ENCODE assay signal across 8 cellular contexts in the genomic region with DNA sequence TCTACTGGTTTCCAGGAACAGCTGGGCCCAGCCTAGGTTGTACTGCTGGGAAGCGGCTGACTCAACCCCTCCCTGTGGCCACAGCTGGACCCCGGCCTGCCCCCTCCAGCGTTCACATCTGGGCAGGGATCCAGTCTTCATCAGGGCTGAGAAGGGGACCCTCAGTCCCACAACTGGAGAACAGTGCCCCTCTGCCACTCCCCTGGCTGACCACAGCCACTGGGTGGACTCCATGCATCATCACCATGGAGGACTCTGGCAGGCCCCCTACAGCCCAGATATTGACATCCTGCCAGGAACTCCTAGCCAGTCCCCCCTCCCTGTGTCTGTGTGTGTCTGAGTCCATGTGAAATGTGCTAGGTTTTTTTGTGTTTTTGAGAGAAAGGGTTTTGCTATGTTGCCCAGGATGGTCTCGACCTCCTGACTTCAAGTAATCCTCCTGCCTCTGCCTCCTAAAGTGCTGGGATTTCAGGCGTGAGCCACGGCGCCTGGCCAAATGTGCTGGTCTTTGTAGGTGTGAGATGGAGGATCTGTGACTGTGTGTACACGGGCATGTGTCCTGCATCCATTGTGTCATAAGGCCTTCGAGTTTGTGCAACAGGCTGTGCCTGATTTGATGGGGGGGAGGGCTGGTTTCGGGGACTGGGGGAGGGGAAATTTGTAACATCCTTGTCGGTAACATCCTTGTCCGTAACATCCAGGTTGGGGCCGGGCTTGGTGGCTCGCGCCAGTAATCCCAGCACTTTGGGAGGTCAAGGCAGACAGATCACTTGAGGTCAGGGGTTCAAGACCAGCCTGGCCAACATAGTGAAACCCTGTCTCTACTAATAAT. TPM values are rescaled to one million over a fixed set of nuclear protein-coding genes. Genes with fewer than 3 reads are reported as not detected.
DNase-seq lines count a peak whose midpoint lies in the region; ATAC-seq and TF ChIP-seq lines count a peak whose summit lies in the region.

No MANE protein-coding gene starts in this region.

- H3K4me1 ChIP-seq in lung (ENCODE audit: control insufficient read depth in 2 of 2, insufficient read depth in 2 of 2, low read length in 2 of 2) (peaks cover 0 to 27% of the 10 kb centered on the region in 2 donors), transverse colon (peaks cover 25 to 63% (median 53%) of the 10 kb centered on the region in 4 donors)

- DNase-seq in activated T-cell treated with anti-CD3 and anti-CD28 coated beads, Interleukin-2, amount 50 U/mL, for 24 hours = no peak
- DNase-seq in activated T-cell treated with anti-CD3 and anti-CD28 coated beads, Interleukin-2, amount 50 U/mL, for 1 hour = no peak
- peak; percentile 68 for DNase-seq in OCI-M1 (lab: John Stamatoyannopoulos, UW)
- peak; percentile 76 for DNase-seq in cerebellar cortex (ENCODE audit: low spot score)
- DNase-seq in lung (ENCODE audit: low spot score) = no peak
- peak; percentile 46 for DNase-seq in transverse colon
- no peak for DNase-seq in DMS153 (lab: John Stamatoyannopoulos, UW)

- H3K36me3 Mint-ChIP-seq in activated T-cell treated with anti-CD3 and anti-CD28 coated beads, Interleukin-2, amount 50 U/mL, for 24 hours (ENCODE audit: low read depth) = no peaks in the 10 kb centered on the region

- H3K4me3 ChIP-seq in lung (no peak overlapping the region), transverse colon (peak overlapping the region in 1 of 4 donors; percentile 59)

- H3K4me3 Mint-ChIP-seq in activated T-cell treated with anti-CD3 and anti-CD28 coated beads, Interleukin-2, amount 50 U/mL, for 24 hours = peak overlapping the region; percentile 83

- H3K27me3 Mint-ChIP-seq in activated T-cell treated with anti-CD3 and anti-CD28 coated beads, Interleukin-2, amount 50 U/mL, for 24 hours = no peaks in the 10 kb centered on the region

- intact Hi-C loops in transverse colon (cut with DNase I; ENCODE audit: low total_unique reads) = no loop called here

- in situ Hi-C loops in transverse colon (cut with MboI; ENCODE audit: low pct_ligation_motif_present in 1 of 4, low pct_unique_long_range_greater_than_20kb in 1 of 4, low sequenced_read_pairs in 3 of 4) = no loop called here

- no peaks in the 10 kb centered on the region for H3K27me3 ChIP-seq in lung (ENCODE audit: control insufficient read depth, insufficient read depth)
- no peaks in the 10 kb centered on the region for H3K27me3 ChIP-seq in transverse colon

- TF ChIP-seq EP300 in transverse colon (IDR thresholded peaks at IDR 0.05; ENCODE audit: low read depth) = no peak

- H3K9me3 ChIP-seq in lung (ENCODE audit: control insufficient read depth in 2 of 2, insufficient read depth in 1 of 2, low read length in 1 of 2) (no peaks in the 10 kb centered on the region), transverse colon (no peaks in the 10 kb centered on the region)

- H3K36me3 ChIP-seq in lung (ENCODE audit: control insufficient read depth in 2 of 2, insufficient read depth in 2 of 2, low read length in 2 of 2) (no peaks in the 10 kb centered on the region), transverse colon (no peaks in the 10 kb centered on the region)

- H3K27ac ChIP-seq in lung (ENCODE audit: low read depth in 1 of 2, low read length in 1 of 2) = peak overlapping the region; percentile 86 to 91
- peak overlapping the region; percentile 91 to 94 (median 94) for H3K27ac ChIP-seq in transverse colon

- TF ChIP-seq CTCF in lung (IDR thresholded peaks at IDR 0.05; ENCODE audit: control extremely low read depth, extremely low read depth) (no peak), transverse colon (IDR thresholded peaks at IDR 0.05) (no peak)

- H3K9me3 Mint-ChIP-seq in activated T-cell treated with anti-CD3 and anti-CD28 coated beads, Interleukin-2, amount 50 U/mL, for 24 hours = no peaks in the 10 kb centered on the region

- peaks cover 51% of the 10 kb centered on the region for H3K4me1 Mint-ChIP-seq in activated T-cell treated with anti-CD3 and anti-CD28 coated beads, Interleukin-2, amount 50 U/mL, for 24 hours (ENCODE audit: low read depth)

- no peak for TF ChIP-seq POLR2A in transverse colon (IDR thresholded peaks at IDR 0.05)

- ATAC-seq in lung (ENCODE audit: insufficient read depth, low FRiP score) (no peak), HG03565 (IDR thresholded peaks at IDR 0.05; ENCODE audit: unreplicated experiment) (no peak)

- peak overlapping the region; percentile 92 for H3K27ac Mint-ChIP-seq in activated T-cell treated with anti-CD3 and anti-CD28 coated beads, Interleukin-2, amount 50 U/mL, for 24 hours

- WGBS in lung, 2 donors = 33 to 62% methylated on average over 15 of the region's 15 CpGs
- 61% methylated on average over 14 of the region's 15 CpGs; no CpG with 5 or more reads in 1 of the 2 donors for WGBS in transverse colon (ENCODE audit: low coverage in 1 of 2), 2 donors

RNA-seq across cellular contexts. Expression of gene HOOK2, which starts 4.0 kb away (rescaled TPM):
- 10 to 100 TPM; 46.9 to 67.4 TPM for total RNA-seq in lung
- polyA plus RNA-seq in lung = 10 to 100 TPM; 39.8 to 54.3 TPM
- total RNA-seq in transverse colon = 100 to 1,000 TPM; 138 to 387 (median 215) TPM

RNA-seq across cellular contexts. Expression of gene JUNB, which starts 11.9 kb away (rescaled TPM):
- total RNA-seq in lung (100 to 1,000 TPM; 121 to 205 TPM), transverse colon (100 to 1,000 TPM; 386 to 857 (median 664) TPM)
- 100 to 1,000 TPM; 111 to 689 TPM for polyA plus RNA-seq in lung

RNA-seq across cellular contexts. Expression of gene PRDX2, which starts 22.2 kb away (rescaled TPM):
- total RNA-seq in lung (100 to 1,000 TPM; 166 to 196 TPM), transverse colon (100 to 1,000 TPM; 172 to 357 (median 198) TPM)
- 100 to 1,000 TPM; 132 to 181 TPM for polyA plus RNA-seq in lung

RNA-seq across cellular contexts. Expression of gene THSD8, which starts 22.5 kb away (rescaled TPM):
- total RNA-seq in lung (1 to 10 TPM; 1.8 to 2.2 TPM), transverse colon (1 to 10 TPM in 1 of 4 donors, not detected in 3; 1.6 TPM)
- 1 to 10 TPM in 1 of 2 donors, under 1 TPM in 1; 0.10 to 6.2 TPM for polyA plus RNA-seq in lung

RNA-seq across cellular contexts. Expression of gene RNASEH2A, which starts 27.0 kb away (rescaled TPM):
- 10 to 100 TPM in 1 of 2 donors, 1 to 10 TPM in 1; 7.5 to 16.1 TPM for total RNA-seq in lung
- 10 to 100 TPM in 1 of 2 donors, 1 to 10 TPM in 1; 7.3 to 11.1 TPM for polyA plus RNA-seq in lung
- total RNA-seq in transverse colon = 10 to 100 TPM in 1 of 4 donors, 1 to 10 TPM in 2, not detected in 1; 2.7 to 17.5 (median 4.0) TPM

Comparison
In these comparisons a context has a peak if more than half of its experiments do, and no peak if none do; other contexts are left out.
1. DNase-seq: peak in OCI-M1 (single experiment), cerebellar cortex (single experiment) and transverse colon (single experiment); none in activated T-cell treated with anti-CD3 and anti-CD28 coated beads, Interleukin-2, amount 50 U/mL, for 24 hours (single experiment), activated T-cell treated with anti-CD3 and anti-CD28 coated beads, Interleukin-2, amount 50 U/mL, for 1 hour (single experiment), lung (single experiment) and DMS153 (single experiment).